Comparison of ENCODE assay signal across 8 cellular contexts in genomic region chr3:8110966-8111798, GRCh38.
DNase-seq lines count a peak whose midpoint lies in the region; ATAC-seq and TF ChIP-seq lines count a peak whose summit lies in the region.

No MANE protein-coding gene starts in this region.

- no TSS peak for BruUV-seq in OCI-LY7 (replicated peaks; lab: Mats Ljungman, UMichigan)

- H3K27ac ChIP-seq in OCI-LY7 (ENCODE audit: low read depth, low read length, poor library complexity, severe bottlenecking) (no peak overlapping the region), neural progenitor cell (no peak overlapping the region), suprapubic skin (no peak overlapping the region)

- POLR2A ChIA-PET in OCI-LY7 (lab: Charles Lee) = no interaction called here

- no peak for TF ChIP-seq POLR2A in suprapubic skin (IDR thresholded peaks at IDR 0.05)

- H3K4me1 ChIP-seq in OCI-LY7 (ENCODE audit: insufficient read depth, low read length, poor library complexity, severe bottlenecking) (peaks cover 4% of the 10 kb centered on the region), neural progenitor cell (peaks cover 4% of the 10 kb centered on the region), suprapubic skin (peaks cover 8% of the 10 kb centered on the region)

- CTCF ChIA-PET in OCI-LY7 (lab: Charles Lee; ENCODE audit: unreplicated experiment) = no interaction called here

- no peaks in the 10 kb centered on the region for H3K9me3 Mint-ChIP-seq in neural progenitor cell

- intact Hi-C loops in OCI-LY7 (cut with micrococcal nuclease; ENCODE audit: unreplicated experiment) = loop anchor here (10.0 kb wide), 1 partner anchor 314 kb away; no protein-coding TSS in a partner anchor

- no peaks in the 10 kb centered on the region for H3K9me3 ChIP-seq in OCI-LY7 (ENCODE audit: low read length)
- H3K9me3 ChIP-seq in neural progenitor cell (ENCODE audit: low read depth) = no peaks in the 10 kb centered on the region
- no peaks in the 10 kb centered on the region for H3K9me3 ChIP-seq in suprapubic skin

- H3K4me1 Mint-ChIP-seq in neural progenitor cell = no peaks in the 10 kb centered on the region

- peak; percentile 98 for ATAC-seq in HG03565 (IDR thresholded peaks at IDR 0.05; ENCODE audit: unreplicated experiment)

- DNase-seq in DMS114 treated with DMSO at 0.1 percent for 48 hours (lab: John Stamatoyannopoulos, UW; ENCODE audit: unreplicated experiment) = peak; percentile 34
- DNase-seq in GM20000 (ENCODE audit: low spot score) = peak; percentile 45
- peak; percentile 59 for DNase-seq in OCI-LY7 (ENCODE audit: low spot score)
- DNase-seq in activated T-cell treated with anti-CD3 and anti-CD28 coated beads, Interleukin-2, amount 50 U/mL, for 48 hours = peak; percentile 68 to 72
- DNase-seq in fibroblast of pulmonary artery (ENCODE audit: low read depth) = peak; percentile 75
- DNase-seq in neural progenitor cell (ENCODE audit: low spot score) = peak; percentile 77
- no peak for DNase-seq in suprapubic skin (ENCODE audit: low spot score in 2 of 2)

- H3K4me3 ChIP-seq in OCI-LY7 (ENCODE audit: low read depth, low read length, poor library complexity, severe bottlenecking) (no peak overlapping the region), fibroblast of pulmonary artery (replicated peaks; ENCODE audit: low read depth, low read length) (no peak overlapping the region), neural progenitor cell (no peak overlapping the region), suprapubic skin (no peak overlapping the region)

- H4K20me1 ChIP-seq in OCI-LY7 (ENCODE audit: insufficient read depth, low read length) (no peaks in the 10 kb centered on the region), neural progenitor cell (ENCODE audit: low read depth) (no peaks in the 10 kb centered on the region)

- H2AFZ ChIP-seq in OCI-LY7 (ENCODE audit: low read length) (peak overlapping the region; percentile 57; the same call in 1 of the 2 replicates), neural progenitor cell (replicated peaks) (peak overlapping the region; percentile 20)

- TF ChIP-seq EP300 in suprapubic skin (IDR thresholded peaks at IDR 0.05) = no peak

- H3F3A ChIP-seq in neural progenitor cell (ENCODE audit: low read depth) = no peaks in the 10 kb centered on the region

- H3K4me2 ChIP-seq in OCI-LY7 (ENCODE audit: low read length) = no peak overlapping the region; the same call in 1 of the 2 replicates
- H3K4me2 ChIP-seq in neural progenitor cell = peak overlapping the region; percentile 42

- WGBS in suprapubic skin = 34% methylated on average over 14 of the region's 14 CpGs

- no peak overlapping the region for H3K27ac Mint-ChIP-seq in neural progenitor cell

- TF ChIP-seq CTCF in GM20000 (IDR thresholded peaks at IDR 0.05; ENCODE audit: extremely low read depth, missing control alignments) (peak; percentile 58), OCI-LY7 (conservative IDR thresholded peaks at IDR 0.05; ENCODE audit: low read length) (peak; percentile 85), fibroblast of pulmonary artery (IDR thresholded peaks at IDR 0.05; ENCODE audit: low read length, missing control alignments) (peak; percentile 83), neural progenitor cell (IDR thresholded peaks at IDR 0.05) (peak; percentile 86), suprapubic skin (IDR thresholded peaks at IDR 0.05) (peak; percentile 63 to 67)

- H3K36me3 ChIP-seq in OCI-LY7 (ENCODE audit: insufficient read depth, low read length) (no peaks in the 10 kb centered on the region), neural progenitor cell (no peaks in the 10 kb centered on the region), suprapubic skin (no peaks in the 10 kb centered on the region)

- H3K27me3 ChIP-seq in neural progenitor cell = no peaks in the 10 kb centered on the region
- H3K27me3 ChIP-seq in suprapubic skin = no peaks in the 10 kb centered on the region

- no peaks in the 10 kb centered on the region for H3K36me3 Mint-ChIP-seq in neural progenitor cell

- no peaks in the 10 kb centered on the region for H3K79me2 ChIP-seq in OCI-LY7 (ENCODE audit: insufficient read depth, low read depth, low read length)
- H3K79me2 ChIP-seq in neural progenitor cell (ENCODE audit: low read depth) = no peaks in the 10 kb centered on the region

- no peak overlapping the region for H3K9ac ChIP-seq in neural progenitor cell

- no peaks in the 10 kb centered on the region for H3K9me2 ChIP-seq in OCI-LY7 (ENCODE audit: insufficient read depth, low read length)

- no peak overlapping the region for H3K4me3 Mint-ChIP-seq in neural progenitor cell

- no peaks in the 10 kb centered on the region for H3K27me3 Mint-ChIP-seq in neural progenitor cell (ENCODE audit: insufficient read depth, low read depth)

Comparison
In these comparisons a context has a peak if more than half of its experiments do, and no peak if none do; other contexts are left out.
1. DNase-seq: peak in DMS114 treated with DMSO at 0.1 percent for 48 hours (single experiment), GM20000 (single experiment), OCI-LY7 (single experiment), activated T-cell treated with anti-CD3 and anti-CD28 coated beads, Interleukin-2, amount 50 U/mL, for 48 hours (2 of 2), fibroblast of pulmonary artery (single experiment) and neural progenitor cell (single experiment); none in suprapubic skin (0 of 2).
2. Peak in every context shown above with its lines, with median percentiles within 50 percentile points of each other: CTCF ChIP-seq.